9 cellular contexts compared by ENCODE assay signal in genomic region chr1:23978825-23979224, GRCh38. TPM values are rescaled to one million over a fixed set of nuclear protein-coding genes. Genes with fewer than 3 reads are reported as not detected.
DNase-seq lines count a peak whose midpoint lies in the region; ATAC-seq and TF ChIP-seq lines count a peak whose summit lies in the region.
"Had no signal": no experiment of that assay in that cellular context is flagged by ENCODE, and none has a peak within 500 bp of the region (broad histone marks: within the 10 kb centered on the region; RNA-seq: fewer than 3 reads in every experiment).

No MANE protein-coding gene starts in this region.

- DNase-seq in SJCRH30 (no peak), fibroblast of mammary gland (ENCODE audit: low read depth) (no peak), retinal pigment epithelial cell (ENCODE audit: low read depth) (no peak), NOMO-1 (lab: John Stamatoyannopoulos, UW; ENCODE audit: unreplicated experiment in 2 of 2) (no peak), NCI-H1694 treated with DMSO at 0.1 percent for 48 hours (lab: John Stamatoyannopoulos, UW) (no peak)
- no peak for DNase-seq in stimulated activated CD4-positive, alpha-beta T cell treated with anti-CD3 and anti-CD28 coated beads, Interleukin-4, amount 100 ng/mL, for 1 hour
- DNase-seq: kidney glomerular epithelial cell had no signal

- H3K4me3 ChIP-seq in GM12875 (ENCODE audit: low read depth, low read length) (peak overlapping the region; percentile 99), SJCRH30 (peak overlapping the region; percentile 98), fibroblast of mammary gland (ENCODE audit: control insufficient read depth, low read depth, low read length) (peak overlapping the region; percentile 93), retinal pigment epithelial cell (ENCODE audit: low read length) (peak overlapping the region; percentile 95)

- H3K4me1 ChIP-seq in SJCRH30, result peaks cover 23% of the 10 kb centered on the region

- H3K27me3 ChIP-seq in SJCRH30, result no peaks in the 10 kb centered on the region

- peaks cover 50% of the 10 kb centered on the region for H3K36me3 ChIP-seq in SJCRH30

- peak overlapping the region; percentile 98 for H3K27ac ChIP-seq in SJCRH30

- no peak for ATAC-seq in HG02642 (IDR thresholded peaks at IDR 0.05; ENCODE audit: poor library complexity, unreplicated experiment)

- no peak for TF ChIP-seq CTCF in GM12875 (IDR thresholded peaks at IDR 0.05; ENCODE audit: borderline replicate concordance, insufficient read depth, low read depth, low read length)
- no peak for TF ChIP-seq CTCF in fibroblast of mammary gland (conservative IDR thresholded peaks at IDR 0.05; ENCODE audit: control insufficient read depth, insufficient read depth, low read depth, low read length)
- TF ChIP-seq CTCF in retinal pigment epithelial cell (conservative IDR thresholded peaks at IDR 0.05; ENCODE audit: low read depth, low read length), result no peak

- no peaks in the 10 kb centered on the region for H3K9me3 ChIP-seq in SJCRH30 (replicated peaks)

RNA-seq across cellular contexts. Expression of gene SRSF10, which starts 1.3 kb away (rescaled TPM):
- 195 and 245 TPM in 2 replicates for total RNA-seq in SJCRH30 (2014; rRNA removed; shearing (Covaris generic))

RNA-seq across cellular contexts. Expression of gene PNRC2, which starts 19.2 kb away (rescaled TPM):
- total RNA-seq in SJCRH30 (2014; rRNA removed; shearing (Covaris generic)), result 131 and 145 TPM in 2 replicates
